8 cellular contexts compared by ENCODE assay signal in the genomic region with DNA sequence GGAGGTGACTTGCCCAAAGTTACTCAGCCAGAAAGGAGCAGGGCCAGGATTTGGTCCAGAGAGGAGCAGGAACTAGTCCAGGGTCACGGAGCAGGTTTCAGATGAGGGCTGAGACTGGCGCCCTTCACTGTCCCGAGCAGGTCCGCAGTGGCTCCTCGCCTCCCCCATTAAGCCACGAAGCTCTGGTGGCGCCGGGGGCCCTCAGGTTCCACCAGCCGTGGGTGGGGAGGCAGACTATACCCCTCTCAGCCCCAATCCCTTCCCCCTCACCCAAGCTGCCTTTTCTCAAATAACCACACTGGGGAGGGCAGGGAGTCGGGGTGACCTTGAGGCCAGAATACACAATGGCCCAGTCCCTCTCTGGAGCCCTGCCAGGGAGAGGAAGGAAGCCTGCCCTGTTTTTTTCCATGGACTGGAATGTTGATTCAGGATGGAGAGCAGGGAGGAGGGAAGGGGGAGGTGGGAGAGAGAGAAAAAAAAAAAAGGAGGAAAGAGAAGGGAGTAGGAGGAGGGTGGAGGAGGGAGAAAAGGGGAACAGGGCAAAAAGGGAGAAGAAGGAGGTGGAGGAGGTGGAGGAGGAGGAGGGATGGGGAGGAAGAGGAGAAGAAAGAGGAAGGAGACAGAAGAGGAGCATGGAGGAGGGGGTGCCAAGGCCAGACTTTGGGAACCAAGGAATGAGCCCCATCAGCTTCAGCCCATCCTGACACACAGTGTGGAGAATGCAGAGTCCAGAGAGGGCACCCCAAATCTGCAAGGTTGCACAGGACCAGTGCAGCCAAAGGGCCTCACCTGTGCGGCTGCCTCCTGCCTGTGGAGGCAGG.
A peak's percentile ranks its signal among the peaks of the same experiment; 100 is the strongest.
DNase-seq lines count a peak whose midpoint lies in the region; TF ChIP-seq lines count a peak whose summit lies in the region.

No MANE protein-coding gene starts in this region.

- H3K27me3 Mint-ChIP-seq in activated T-cell treated with anti-CD3 and anti-CD28 coated beads, Interleukin-2, amount 50 U/mL, for 24 hours = peaks cover 7% of the 10 kb centered on the region

- peaks cover 18% of the 10 kb centered on the region for H3K9me3 Mint-ChIP-seq in activated T-cell treated with anti-CD3 and anti-CD28 coated beads, Interleukin-2, amount 50 U/mL, for 24 hours

- H3K4me1 Mint-ChIP-seq in activated T-cell treated with anti-CD3 and anti-CD28 coated beads, Interleukin-2, amount 50 U/mL, for 24 hours (ENCODE audit: low read depth) = peaks cover 19% of the 10 kb centered on the region

- no peaks in the 10 kb centered on the region for H3K36me3 ChIP-seq in iPS-18a (ENCODE audit: control insufficient read depth, low read depth, low read length)

- H3K36me3 Mint-ChIP-seq in activated T-cell treated with anti-CD3 and anti-CD28 coated beads, Interleukin-2, amount 50 U/mL, for 24 hours (ENCODE audit: low read depth) = no peaks in the 10 kb centered on the region

- no peak for TF ChIP-seq CTCF in HFF-Myc (IDR thresholded peaks at IDR 0.05; ENCODE audit: low read depth, low read length, missing control alignments)
- TF ChIP-seq CTCF in GM13977 (IDR thresholded peaks at IDR 0.05; ENCODE audit: extremely low read depth, insufficient read depth, missing control alignments) = no peak

- peak; percentile 56 for DNase-seq in HFF-Myc (ENCODE audit: extremely low read depth, low read depth)
- DNase-seq in amniotic epithelial cell (ENCODE audit: low read depth) = peak; percentile 73
- no peak for DNase-seq in T-helper 2 cell
- DNase-seq in activated CD4-positive, alpha-beta T cell treated with anti-CD3 and anti-CD28 coated beads for 1 hour = no peak
- no peak for DNase-seq in activated T-cell treated with anti-CD3 and anti-CD28 coated beads, Interleukin-2, amount 50 U/mL, for 24 hours
- DNase-seq in GM13977 (ENCODE audit: low spot score) = no peak

- no peak overlapping the region for H3K4me3 ChIP-seq in HFF-Myc (replicated peaks; ENCODE audit: low read depth, low read length)
- H3K4me3 ChIP-seq in iPS-18a (ENCODE audit: low read length) = peak overlapping the region; percentile 34
- no peak overlapping the region for H3K4me3 ChIP-seq in skin epidermis

- H3K9me3 ChIP-seq in iPS-18a (ENCODE audit: control insufficient read depth, low read depth, low read length) = no peaks in the 10 kb centered on the region

- no peak overlapping the region for H3K4me3 Mint-ChIP-seq in activated T-cell treated with anti-CD3 and anti-CD28 coated beads, Interleukin-2, amount 50 U/mL, for 24 hours

- no peak overlapping the region for H3K27ac Mint-ChIP-seq in activated T-cell treated with anti-CD3 and anti-CD28 coated beads, Interleukin-2, amount 50 U/mL, for 24 hours

- H3K4me1 ChIP-seq in iPS-18a (ENCODE audit: control insufficient read depth, low read depth, low read length) = peaks cover 5% of the 10 kb centered on the region

- H3K9ac ChIP-seq in iPS-18a (ENCODE audit: low read length) = peak overlapping the region; percentile 76

- H3K27me3 ChIP-seq in iPS-18a (ENCODE audit: control insufficient read depth, insufficient read depth, low read length) = no peaks in the 10 kb centered on the region

- H3K27ac ChIP-seq in iPS-18a (ENCODE audit: low read length) (peak overlapping the region; percentile 92), skin epidermis (peak overlapping the region in 12 of 21 experiments; percentile 22 to 74 (median 40))

- in situ Hi-C loops in GM13977 (cut with MboI; ENCODE audit: low pct_unique_long_range_greater_than_20kb, low sequenced_read_pairs, unreplicated experiment) = no loop called here

Comparison
In these comparisons a context has a peak if more than half of its experiments do, and no peak if none do; other contexts are left out.
1. DNase-seq: peak in HFF-Myc (single experiment) and amniotic epithelial cell (single experiment); none in T-helper 2 cell (0 of 5), activated CD4-positive, alpha-beta T cell treated with anti-CD3 and anti-CD28 coated beads for 1 hour (single experiment), activated T-cell treated with anti-CD3 and anti-CD28 coated beads, Interleukin-2, amount 50 U/mL, for 24 hours (single experiment) and GM13977 (single experiment).